Comparison of ENCODE assay signal across 9 cellular contexts in the genomic region with DNA sequence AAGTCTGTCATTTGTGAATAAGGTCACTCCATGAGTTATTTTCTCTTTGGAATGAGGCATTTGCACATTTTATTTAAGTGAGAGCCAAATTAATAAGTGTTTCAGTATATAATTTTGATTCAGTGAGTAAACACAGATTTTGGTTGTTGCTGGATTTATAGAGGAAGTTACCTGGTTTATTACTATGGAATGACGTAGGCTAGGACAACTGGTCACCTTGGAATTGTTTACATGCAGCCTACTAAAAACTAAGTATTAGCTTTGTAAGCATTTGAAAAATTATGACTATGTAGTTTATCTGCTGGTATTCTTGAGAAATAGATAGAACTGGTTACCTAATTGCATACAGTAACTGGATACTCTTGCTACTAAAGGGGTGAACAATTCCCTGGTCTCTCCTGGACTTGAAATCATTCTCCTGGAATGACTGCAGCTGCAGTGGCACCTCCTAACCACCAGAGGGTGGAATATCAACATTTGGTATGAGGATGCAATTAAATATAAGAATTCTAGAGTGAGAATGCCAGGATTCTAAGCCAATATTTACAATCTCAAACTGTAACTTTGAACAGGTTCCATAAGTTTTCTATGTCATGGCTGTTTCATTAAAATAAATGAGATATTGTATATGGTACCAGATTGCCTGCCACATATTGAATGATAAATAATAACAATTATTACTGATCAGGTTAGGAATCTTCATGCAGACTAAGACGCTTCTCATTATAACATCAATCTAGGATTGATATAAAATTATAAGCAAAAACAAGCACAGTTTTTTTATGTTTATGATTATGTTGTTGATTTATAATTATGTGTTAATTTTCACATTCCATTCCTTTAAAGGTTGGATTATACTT. TPM values are rescaled to one million over a fixed set of nuclear protein-coding genes. Genes with fewer than 3 reads are reported as not detected.
DNase-seq lines count a peak whose midpoint lies in the region; ATAC-seq, FAIRE-seq and TF ChIP-seq lines count a peak whose summit lies in the region.
"Had no signal": no experiment of that assay in that cellular context is flagged by ENCODE, and none has a peak within 500 bp of the region (broad histone marks: within the 10 kb centered on the region; RNA-seq: fewer than 3 reads in every experiment).

No MANE protein-coding gene starts in this region.

- H2BK15ac ChIP-seq in IMR-90 (ENCODE audit: low read depth, low read length) = no peak overlapping the region

- no peak overlapping the region for H4K5ac ChIP-seq in IMR-90 (ENCODE audit: low read depth, low read length)

- no peak overlapping the region for H2AK9ac ChIP-seq in IMR-90 (replicated peaks; ENCODE audit: low read depth, low read length, poor library complexity)

- H3K36me3 ChIP-seq in IMR-90 (ENCODE audit: control insufficient read depth, insufficient read depth, low read length) (no peaks in the 10 kb centered on the region), esophagus muscularis mucosa (no peaks in the 10 kb centered on the region), pancreas (no peaks in the 10 kb centered on the region)

- no peaks in the 10 kb centered on the region for H4K20me1 ChIP-seq in IMR-90 (ENCODE audit: insufficient read depth, low read length)

- no TSS peak for BruUV-seq in IMR-90 (replicated peaks; lab: Mats Ljungman, UMichigan)

- no peak overlapping the region for H2BK20ac ChIP-seq in IMR-90 (ENCODE audit: low read depth, low read length)

- H2BK120ac ChIP-seq in IMR-90 (ENCODE audit: low read depth, low read length) = no peak overlapping the region

- peak; percentile 44 for TF ChIP-seq CTCF in IMR-90 (conservative IDR thresholded peaks at IDR 0.05; ENCODE audit: low read depth, low read length)
- TF ChIP-seq CTCF in esophagus muscularis mucosa (IDR thresholded peaks at IDR 0.05) = peak; percentile 56 to 81 (median 68)
- TF ChIP-seq CTCF in pancreas (IDR thresholded peaks at IDR 0.05) = peak; percentile 62 to 89 (median 79)

- no peak overlapping the region for H3K18ac ChIP-seq in IMR-90 (ENCODE audit: low read depth, low read length)

- no peaks in the 10 kb centered on the region for H3K27me3 ChIP-seq in IMR-90 (ENCODE audit: control insufficient read depth, insufficient read depth, low read length)
- no peaks in the 10 kb centered on the region for H3K27me3 ChIP-seq in esophagus muscularis mucosa
- H3K27me3 ChIP-seq in pancreas = no peaks in the 10 kb centered on the region

- H2AFZ ChIP-seq in IMR-90 (replicated peaks; ENCODE audit: low read length, poor library complexity) = no peak overlapping the region

- H3K27ac ChIP-seq in IMR-90 (ENCODE audit: insufficient read depth, low read length) (no peak overlapping the region), esophagus muscularis mucosa (replicated peaks in 1 of 4) (no peak overlapping the region), pancreas (no peak overlapping the region)

- no peak overlapping the region for H3K56ac ChIP-seq in IMR-90 (ENCODE audit: extremely low read depth, insufficient read depth, low read length)

- dilution Hi-C loops in IMR-90 (cut with HindIII; ENCODE audit: low sequenced_read_pairs, unreplicated experiment) = no loop called here

- H3K79me1 ChIP-seq in IMR-90 (ENCODE audit: low read depth in 1 of 2, low read length in 2 of 2) = no peaks in the 10 kb centered on the region

- POLR2A ChIA-PET in IMR-90 (lab: Charles Lee; ENCODE audit: unreplicated experiment) = no interaction called here

- H3K4me1 ChIP-seq in IMR-90 (ENCODE audit: control insufficient read depth, insufficient read depth, low read length) (no peaks in the 10 kb centered on the region), esophagus muscularis mucosa (no peaks in the 10 kb centered on the region), pancreas (no peaks in the 10 kb centered on the region)

- ATAC-seq in IMR-90 (ENCODE audit: low read depth) (no peak), pancreas (peak; percentile 56 to 77 (median 68)), HG03108 (IDR thresholded peaks at IDR 0.05; ENCODE audit: unreplicated experiment) (no peak), GM18873 (IDR thresholded peaks at IDR 0.05; ENCODE audit: low FRiP score, unreplicated experiment) (no peak)

- TF ChIP-seq RAD21 in IMR-90 (IDR thresholded peaks at IDR 0.05; ENCODE audit: low read length) = peak; percentile 29

- TF ChIP-seq EP300 in esophagus muscularis mucosa (IDR thresholded peaks at IDR 0.05) = no peak

- intact Hi-C loops in IMR-90 (cut with micrococcal nuclease) = no loop called here
- intact Hi-C loops in esophagus muscularis mucosa (cut with DNase I) = loop anchor here (5.0 kb wide), 1 partner anchor 746 kb away; no protein-coding TSS in a partner anchor
- intact Hi-C loops in pancreas (cut with DNase I) = loop anchor here in 1 of 3 donors (10.0 kb wide), 1 partner anchor 744 kb away; no protein-coding TSS in a partner anchor

- WGBS in IMR-90 (ENCODE audit: extremely low coverage in 2 of 2, insufficient read length in 1 of 2), 2 experiments = no CpG with 5 or more reads among the region's 2 CpGs
- 91% methylated on average over 2 of the region's 2 CpGs for WGBS in esophagus muscularis mucosa
- WGBS in pancreas, 2 donors = 78 to 79% methylated on average over 2 of the region's 2 CpGs

- H2AK5ac ChIP-seq in IMR-90 (ENCODE audit: low read depth, low read length) = no peak overlapping the region

- H3K4me2 ChIP-seq in IMR-90 (ENCODE audit: low read depth, low read length) = no peak overlapping the region

- H3K23ac ChIP-seq in IMR-90 (ENCODE audit: low read depth, low read length) = no peak overlapping the region

- no peak overlapping the region for H3K4ac ChIP-seq in IMR-90 (ENCODE audit: low read depth, low read length)

- peak; percentile 11 for DNase-seq in NCI-H748 (lab: John Stamatoyannopoulos, UW; ENCODE audit: unreplicated experiment)
- no peak for DNase-seq in NCI-H748 treated with DMSO at 0.1 percent for 48 hours (lab: John Stamatoyannopoulos, UW)
- DNase-seq in IMR-90 = peak; percentile 10
- DNase-seq in SKM-1 treated with dmso at 0.1 percent for 144 hours (lab: John Stamatoyannopoulos, UW; ENCODE audit: unreplicated experiment) = peak; percentile 36
- DNase-seq in esophagus muscularis mucosa (ENCODE audit: extremely low spot score) = no peak
- peak in 3 of 6 donors; percentile 17 to 65 (median 57) for DNase-seq in pancreas

- H3K9me3 ChIP-seq in IMR-90 (ENCODE audit: control insufficient read depth, insufficient read depth, low read length) (peaks cover 13% of the 10 kb centered on the region), esophagus muscularis mucosa (no peaks in the 10 kb centered on the region), pancreas (no peaks in the 10 kb centered on the region)

- FAIRE-seq in pancreas (lab: Jason Lieb, UNC) = peak; percentile 17
- FAIRE-seq: G401.6 had no signal

- H3K4me3 ChIP-seq in IMR-90 (ENCODE audit: insufficient read depth, low read depth, low read length) = no peak overlapping the region
- H3K4me3 ChIP-seq in esophagus muscularis mucosa = no peak overlapping the region
- H3K4me3 ChIP-seq in pancreas = no peak overlapping the region

- in situ Hi-C loops in IMR-90 (cut with MboI; ENCODE audit: low sequenced_read_pairs) = no loop called here

- H4K8ac ChIP-seq in IMR-90 (ENCODE audit: low read depth in 2 of 2, low read length in 2 of 2) = no peak overlapping the region

- H3K9ac ChIP-seq in IMR-90 (ENCODE audit: low read depth, low read length) = no peak overlapping the region

- CTCF ChIA-PET in IMR-90 (lab: Yijun Ruan, JAX) = interaction anchor here (1.1 kb wide), 1 partner anchor 9 kb away, joined by 7 read pairs; no protein-coding TSS in a partner anchor

- no peak overlapping the region for H2BK5ac ChIP-seq in IMR-90 (ENCODE audit: low read depth, low read length, poor library complexity, severe bottlenecking)

- no peak overlapping the region for H4K91ac ChIP-seq in IMR-90 (ENCODE audit: insufficient read depth, low read depth, low read length)

- TF ChIP-seq POLR2A in IMR-90 (IDR thresholded peaks at IDR 0.05; ENCODE audit: low read depth, low read length) (no peak), esophagus muscularis mucosa (IDR thresholded peaks at IDR 0.05; ENCODE audit: low read depth) (no peak)

- no peak overlapping the region for H3K14ac ChIP-seq in IMR-90 (replicated peaks; ENCODE audit: low read depth, low read length)

- no peaks in the 10 kb centered on the region for H3K9me1 ChIP-seq in IMR-90 (ENCODE audit: insufficient read depth, low read length)

TF ChIP-seq in IMR-90, 13 proteins besides CTCF, POLR2A, EP300 and RAD21:
- no peak for TF ChIP-seq RCOR1 (IDR thresholded peaks at IDR 0.05; ENCODE audit: insufficient replicate concordance, low read length)
- TF ChIP-seq SMC3 (IDR thresholded peaks at IDR 0.05; ENCODE audit: low read depth, low read length) = peak; percentile 45; the same call in 1 of the 2 replicates

RNA-seq across cellular contexts. Expression of gene KRTAP27-1, which starts 3.5 kb away (rescaled TPM):
- total RNA-seq in IMR-90 (2012; rRNA removed) (not detected in 2 replicates), esophagus muscularis mucosa (not detected), pancreas (not detected)
- polyA plus RNA-seq in IMR-90 (2012; rRNA removed) (not detected in 2 replicates), pancreas (not detected)
- not detected in 2 replicates for polyA plus RNA-seq in IMR-90 (2012; cell fraction: cytosol; rRNA removed)
- not detected in 2 replicates for polyA plus RNA-seq in IMR-90 (2012; cell fraction: nucleus; rRNA removed; ENCODE audit: low replicate concordance)

RNA-seq across cellular contexts. Expression of gene KRTAP23-1, which starts 7.5 kb away (rescaled TPM):
- not detected in 2 replicates for total RNA-seq in IMR-90 (2012; rRNA removed)
- not detected in 2 replicates for polyA plus RNA-seq in IMR-90 (2012; rRNA removed)
- polyA plus RNA-seq in IMR-90 (2012; cell fraction: cytosol; rRNA removed) = not detected in 2 replicates
- not detected in 2 replicates for polyA plus RNA-seq in IMR-90 (2012; cell fraction: nucleus; rRNA removed; ENCODE audit: low replicate concordance)
- not detected for total RNA-seq in esophagus muscularis mucosa
- not detected for total RNA-seq in pancreas
- not detected for polyA plus RNA-seq in pancreas

RNA-seq across cellular contexts. Expression of gene KRTAP26-1, which starts 20.8 kb away (rescaled TPM):
- total RNA-seq in IMR-90 (2012; rRNA removed) (not detected in 2 replicates), esophagus muscularis mucosa (not detected), pancreas (not detected)
- polyA plus RNA-seq in IMR-90 (2012; rRNA removed) (not detected in 2 replicates), pancreas (not detected)
- not detected in 2 replicates for polyA plus RNA-seq in IMR-90 (2012; cell fraction: cytosol; rRNA removed)
- not detected in 2 replicates for polyA plus RNA-seq in IMR-90 (2012; cell fraction: nucleus; rRNA removed; ENCODE audit: low replicate concordance)

RNA-seq across cellular contexts. Expression of gene KRTAP13-2, which starts 31.1 kb away (rescaled TPM):
- total RNA-seq in IMR-90 (2012; rRNA removed) (not detected in 2 replicates), esophagus muscularis mucosa (not detected), pancreas (not detected)
- polyA plus RNA-seq in IMR-90 (2012; rRNA removed) (not detected in 2 replicates), pancreas (not detected)
- not detected in 2 replicates for polyA plus RNA-seq in IMR-90 (2012; cell fraction: cytosol; rRNA removed)
- polyA plus RNA-seq in IMR-90 (2012; cell fraction: nucleus; rRNA removed; ENCODE audit: low replicate concordance) = not detected in 2 replicates

RNA-seq across cellular contexts. Expression of gene KRTAP25-1, which starts 51.6 kb away (rescaled TPM):
- total RNA-seq in IMR-90 (2012; rRNA removed) = not detected in 2 replicates
- polyA plus RNA-seq in IMR-90 (2012; rRNA removed) = not detected in 2 replicates
- not detected in 2 replicates for polyA plus RNA-seq in IMR-90 (2012; cell fraction: cytosol; rRNA removed)
- polyA plus RNA-seq in IMR-90 (2012; cell fraction: nucleus; rRNA removed; ENCODE audit: low replicate concordance) = not detected in 2 replicates
- total RNA-seq in esophagus muscularis mucosa = not detected
- total RNA-seq in pancreas = not detected
- polyA plus RNA-seq in pancreas = not detected

Comparison
In these comparisons a context has a peak if more than half of its experiments do, and no peak if none do; other contexts are left out.
1. DNase-seq: peak in NCI-H748 (single experiment), IMR-90 (single experiment) and SKM-1 treated with dmso at 0.1 percent for 144 hours (single experiment); none in NCI-H748 treated with DMSO at 0.1 percent for 48 hours (single experiment) and esophagus muscularis mucosa (single experiment).
2. ATAC-seq: peak in pancreas (4 of 4); none in IMR-90 (single experiment), HG03108 (single experiment) and GM18873 (single experiment).
3. Peak in every context shown above with its lines, with median percentiles within 50 percentile points of each other: CTCF ChIP-seq.